Comparison of ENCODE assay signal across 1 cellular context in the genomic region with DNA sequence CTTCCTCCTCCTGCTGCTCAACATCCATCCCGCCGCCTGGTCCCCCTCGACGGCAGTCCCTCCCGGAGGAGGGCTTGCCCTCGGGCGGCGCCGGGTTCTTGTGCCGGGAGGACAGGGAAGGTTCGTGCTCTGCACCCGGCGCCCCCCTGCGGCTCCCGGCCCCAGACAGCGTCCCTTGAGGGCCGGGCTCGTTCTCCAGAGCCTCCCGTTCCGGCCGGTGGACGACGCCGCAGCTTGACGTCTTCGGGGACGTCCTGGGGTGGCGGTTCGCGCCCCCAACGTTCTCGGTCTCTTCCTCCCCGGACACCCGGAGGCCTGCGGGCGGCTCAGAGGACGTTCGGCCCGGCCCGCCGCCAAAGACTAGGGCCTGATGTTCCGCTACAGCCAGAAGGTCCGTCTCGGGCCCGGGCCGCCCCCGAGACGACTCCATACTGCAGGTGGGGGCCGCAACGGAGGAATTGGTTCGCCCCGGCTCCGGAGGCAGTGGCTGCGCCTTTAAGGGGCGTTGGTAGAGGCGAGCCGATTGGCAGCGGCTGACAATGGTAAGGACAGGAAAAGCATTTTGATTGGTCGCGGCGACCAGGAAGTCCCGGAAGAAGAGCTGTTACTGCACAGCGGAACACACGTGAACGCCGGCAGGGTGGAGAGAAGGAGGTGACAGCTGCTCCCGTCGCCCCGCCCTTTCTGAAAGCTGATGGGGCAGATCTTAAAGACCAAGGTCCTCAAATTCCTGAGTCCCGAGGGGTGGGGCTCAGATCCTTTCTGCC.
TF ChIP-seq lines count a peak whose summit lies in the region.

Gene BORCS6, minus strand, starts transcription at position 470 of the 767 bp plus-strand sequence. Its CDS starts 40 bp downstream, at position 430.

TF ChIP-seq in K562, 482 proteins besides CTCF, POLR2A, EP300 and RAD21 (continued from another document):
- no peak for TF ChIP-seq ZNF75A (CRISPR knock-in tag; IDR thresholded peaks at IDR 0.05)
- TF ChIP-seq NRF1 (conservative IDR thresholded peaks at IDR 0.05 in 1 of 2, IDR thresholded peaks at IDR 0.05 in 1 of 2) = peak; percentile 44 to 46; a peak in 3 of 4 replicates
- peak; percentile 65 for TF ChIP-seq SUPT5H (IDR thresholded peaks at IDR 0.05)
- TF ChIP-seq ZBTB7A (IDR thresholded peaks at IDR 0.05; ENCODE audit: borderline replicate concordance, control insufficient read depth, low read depth, low read length) = no peak
- TF ChIP-seq BCL6 (CRISPR knock-in tag; IDR thresholded peaks at IDR 0.05) = no peak
- no peak for TF ChIP-seq ZNF507 (tag; conservative IDR thresholded peaks at IDR 0.05)
- no peak for TF ChIP-seq TAL1 (IDR thresholded peaks at IDR 0.05)
- no peak for TF ChIP-seq ETS1 (conservative IDR thresholded peaks at IDR 0.05; ENCODE audit: control insufficient read depth, low read depth, low read length)
- TF ChIP-seq ARID1B (IDR thresholded peaks at IDR 0.05) = no peak
- TF ChIP-seq RBBP5 (IDR thresholded peaks at IDR 0.05; ENCODE audit: borderline replicate concordance, insufficient read depth, low read length, poor library complexity, severe bottlenecking) = no peak
- no peak for TF ChIP-seq ZNF282 (CRISPR knock-in tag; IDR thresholded peaks at IDR 0.05)
- TF ChIP-seq HNRNPH1 (optimal IDR thresholded peaks at IDR 0.05; ENCODE audit: low read depth, low read length) = no peak
- no peak for TF ChIP-seq GABPB2 (CRISPR knock-in tag; conservative IDR thresholded peaks at IDR 0.05)
- TF ChIP-seq STAT6 (CRISPR knock-in tag; IDR thresholded peaks at IDR 0.05) = no peak
- TF ChIP-seq COPS2 (conservative IDR thresholded peaks at IDR 0.05) = no peak
- TF ChIP-seq ZBTB9 (CRISPR knock-in tag; IDR thresholded peaks at IDR 0.05) = no peak
- TF ChIP-seq XRCC5 (IDR thresholded peaks at IDR 0.05; ENCODE audit: low read depth, low read length) = 0 out of 2 replicates have a peak, but pooled peaks have one; percentile 4
- TF ChIP-seq ZMIZ1 (IDR thresholded peaks at IDR 0.05; ENCODE audit: low read depth in 2 of 2, low read length in 2 of 2) = no peak
- TF ChIP-seq FOXP1 (CRISPR knock-in tag; IDR thresholded peaks at IDR 0.05) = no peak
- TF ChIP-seq, protein P1, sequence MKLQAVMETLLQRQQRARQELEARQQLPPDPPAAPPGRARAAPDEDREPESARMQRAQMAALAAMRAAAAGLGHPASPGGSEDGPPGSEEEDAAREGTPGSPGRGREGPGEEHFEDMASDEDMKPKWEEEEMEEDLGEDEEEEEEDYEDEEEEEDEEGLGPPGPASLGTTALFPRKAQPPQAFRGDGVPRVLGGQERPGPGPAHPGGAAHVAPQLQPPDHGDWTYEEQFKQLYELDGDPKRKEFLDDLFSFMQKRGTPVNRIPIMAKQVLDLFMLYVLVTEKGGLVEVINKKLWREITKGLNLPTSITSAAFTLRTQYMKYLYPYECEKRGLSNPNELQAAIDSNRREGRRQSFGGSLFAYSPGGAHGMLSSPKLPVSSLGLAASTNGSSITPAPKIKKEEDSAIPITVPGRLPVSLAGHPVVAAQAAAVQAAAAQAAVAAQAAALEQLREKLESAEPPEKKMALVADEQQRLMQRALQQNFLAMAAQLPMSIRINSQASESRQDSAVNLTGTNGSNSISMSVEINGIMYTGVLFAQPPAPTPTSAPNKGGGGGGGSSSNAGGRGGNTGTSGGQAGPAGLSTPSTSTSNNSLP (IDR thresholded peaks at IDR 0.05; ENCODE audit: borderline replicate concordance, low read depth, low read length) = no peak
- no peak for TF ChIP-seq JUN (IDR thresholded peaks at IDR 0.05; ENCODE audit: borderline replicate concordance, low read depth, low read length)
- peak; percentile 47; the same call in 1 of the 2 replicates for TF ChIP-seq JUN (CRISPR knock-in tag; IDR thresholded peaks at IDR 0.05; ENCODE audit: borderline replicate concordance)
- TF ChIP-seq, protein P2, sequence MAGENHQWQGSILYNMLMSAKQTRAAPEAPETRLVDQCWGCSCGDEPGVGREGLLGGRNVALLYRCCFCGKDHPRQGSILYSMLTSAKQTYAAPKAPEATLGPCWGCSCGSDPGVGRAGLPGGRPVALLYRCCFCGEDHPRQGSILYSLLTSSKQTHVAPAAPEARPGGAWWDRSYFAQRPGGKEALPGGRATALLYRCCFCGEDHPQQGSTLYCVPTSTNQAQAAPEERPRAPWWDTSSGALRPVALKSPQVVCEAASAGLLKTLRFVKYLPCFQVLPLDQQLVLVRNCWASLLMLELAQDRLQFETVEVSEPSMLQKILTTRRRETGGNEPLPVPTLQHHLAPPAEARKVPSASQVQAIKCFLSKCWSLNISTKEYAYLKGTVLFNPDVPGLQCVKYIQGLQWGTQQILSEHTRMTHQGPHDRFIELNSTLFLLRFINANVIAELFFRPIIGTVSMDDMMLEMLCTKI (IDR thresholded peaks at IDR 0.05; ENCODE audit: partially characterized antibody) = no peak
- TF ChIP-seq, protein P3, sequence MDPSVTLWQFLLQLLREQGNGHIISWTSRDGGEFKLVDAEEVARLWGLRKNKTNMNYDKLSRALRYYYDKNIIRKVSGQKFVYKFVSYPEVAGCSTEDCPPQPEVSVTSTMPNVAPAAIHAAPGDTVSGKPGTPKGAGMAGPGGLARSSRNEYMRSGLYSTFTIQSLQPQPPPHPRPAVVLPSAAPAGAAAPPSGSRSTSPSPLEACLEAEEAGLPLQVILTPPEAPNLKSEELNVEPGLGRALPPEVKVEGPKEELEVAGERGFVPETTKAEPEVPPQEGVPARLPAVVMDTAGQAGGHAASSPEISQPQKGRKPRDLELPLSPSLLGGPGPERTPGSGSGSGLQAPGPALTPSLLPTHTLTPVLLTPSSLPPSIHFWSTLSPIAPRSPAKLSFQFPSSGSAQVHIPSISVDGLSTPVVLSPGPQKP (CRISPR knock-in tag; IDR thresholded peaks at IDR 0.05) = no peak
- no peak for TF ChIP-seq RFX7 (CRISPR knock-in tag; IDR thresholded peaks at IDR 0.05)
- TF ChIP-seq RFX5 (IDR thresholded peaks at IDR 0.05; ENCODE audit: low read depth, low read length) = no peak
- TF ChIP-seq SREBF1 (IDR thresholded peaks at IDR 0.05; ENCODE audit: borderline replicate concordance, low read depth, low read length) = no peak
- TF ChIP-seq ZSCAN32 (CRISPR knock-in tag; IDR thresholded peaks at IDR 0.05) = no peak
- no peak for TF ChIP-seq HMGXB4 (CRISPR knock-in tag; IDR thresholded peaks at IDR 0.05)
- TF ChIP-seq SMC3 (conservative IDR thresholded peaks at IDR 0.05; ENCODE audit: insufficient read depth, low read depth, low read length) = no peak
